32 cellular contexts compared by ENCODE assay signal in the genomic region with DNA sequence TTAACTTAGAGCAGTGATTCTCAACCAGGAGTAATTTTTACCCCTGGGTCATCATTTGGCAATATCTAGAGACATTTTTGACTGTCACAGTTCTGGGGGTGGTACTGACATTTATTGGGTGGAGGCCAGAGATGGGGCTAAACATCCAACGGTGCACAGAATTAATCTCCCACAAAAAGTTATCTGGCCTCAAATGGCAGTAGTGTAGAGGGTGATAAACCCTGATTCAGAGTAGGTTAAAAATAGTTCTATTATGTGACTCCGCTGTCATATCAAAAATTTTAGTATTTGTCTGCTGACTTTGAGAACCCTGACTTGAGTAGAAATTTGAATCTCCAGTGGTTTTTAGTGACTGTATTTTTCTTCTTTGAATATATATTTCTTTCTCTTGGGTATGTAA.
"Had no signal": no experiment of that assay in that cellular context is flagged by ENCODE, and none has a peak within 500 bp of the region (broad histone marks: within the 10 kb centered on the region; RNA-seq: fewer than 3 reads in every experiment).

No MANE protein-coding gene starts in this region.

- DNase-seq: activated CD4-positive, alpha-beta T cell treated with anti-CD3 and anti-CD28 coated beads for 36 hours; activated CD4-positive, alpha-beta T cell treated with anti-CD3 and anti-CD28 coated beads, Interleukin-2, amount 10 ng/mL, durations not matched to agents 7 days and 5 days; activated CD4-positive, alpha-beta T cell treated with anti-CD3 and anti-CD28 coated beads, Interleukin-2, amount 50 U/mL, for 48 hours; activated CD8-positive, alpha-beta T cell treated with anti-CD3 and anti-CD28 coated beads, Interleukin-2, amount 10 ng/mL, durations not matched to agents 7 days and 5 days; activated gamma-delta T cell treated with Interleukin-2 at 50 U/mL for 16 hours; activated naive CD4-positive, alpha-beta T cell treated with anti-CD3 and anti-CD28 coated beads for 36 hours; activated naive CD8-positive, alpha-beta T cell treated with anti-CD3 and anti-CD28 coated beads, Interleukin-2, amount 50 U/mL, for 24 hours; activated T-cell treated with anti-CD3 and anti-CD28 coated beads, Interleukin-2, amount 50 U/mL, for 24 hours; anterior cingulate cortex; MM.1S; MV-4-11; NCI-H1092; NCI-H1436 treated with DMSO at 0.1 percent for 48 hours; NCI-H1694 treated with DMSO at 0.1 percent for 48 hours; NCI-H2029; NCI-H345; NCI-H524 treated with DMSO at 0.1 percent for 48 hours; PC-3; Peyer's patch; RPMI8226; SW 1271; T-helper 1 cell; T-helper 2 cell; T-helper 9 cell had no signal

- FAIRE-seq: bronchial epithelial cell had no signal

- H3K9me3 Mint-ChIP-seq: activated CD4-positive, alpha-beta T cell treated with anti-CD3 and anti-CD28 coated beads, Interleukin-2, amount 10 ng/mL, durations not matched to agents 7 days and 5 days; activated naive CD4-positive, alpha-beta T cell treated with anti-CD3 and anti-CD28 coated beads for 36 hours; activated naive CD8-positive, alpha-beta T cell treated with anti-CD3 and anti-CD28 coated beads, Interleukin-2, amount 50 U/mL, for 24 hours; activated T-cell treated with anti-CD3 and anti-CD28 coated beads, Interleukin-2, amount 50 U/mL, for 24 hours; activated T-helper 1 cell treated with anti-CD3 and anti-CD28 coated beads, Interleukin-12 subunit alpha, Interleukin-12 subunit beta, Interleukin-2, Interleukin-4 antibody, amounts not matched to agents 30 ng/mL and 10 ng/mL and 1 ng/mL, durations not matched to agents 14 hours and 24 hours and 36 hours; central memory CD8-positive, alpha-beta T cell; WTC11 had no signal

- H3K27ac ChIP-seq: KMS-11, Peyer's patch had no signal

- H3K4me1 ChIP-seq: Peyer's patch had no signal

- H3K4me3 Mint-ChIP-seq: activated CD4-positive, alpha-beta T cell treated with anti-CD3 and anti-CD28 coated beads for 36 hours; activated CD4-positive, alpha-beta T cell treated with anti-CD3 and anti-CD28 coated beads, Interleukin-2, amount 10 ng/mL, durations not matched to agents 7 days and 5 days; activated CD8-positive, alpha-beta T cell treated with anti-CD3 and anti-CD28 coated beads, Interleukin-2, amount 10 ng/mL, durations not matched to agents 7 days and 5 days; activated naive CD4-positive, alpha-beta T cell treated with anti-CD3 and anti-CD28 coated beads for 36 hours; activated naive CD8-positive, alpha-beta T cell; activated naive CD8-positive, alpha-beta T cell treated with anti-CD3 and anti-CD28 coated beads, Interleukin-2, amount 50 U/mL, for 24 hours; activated T-cell treated with anti-CD3 and anti-CD28 coated beads, Interleukin-2, amount 50 U/mL, for 24 hours; activated T-helper 1 cell treated with anti-CD3 and anti-CD28 coated beads, Interleukin-12 subunit alpha, Interleukin-12 subunit beta, Interleukin-2, Interleukin-4 antibody, amounts not matched to agents 30 ng/mL and 10 ng/mL and 1 ng/mL, durations not matched to agents 14 hours and 24 hours and 36 hours; brain; central memory CD8-positive, alpha-beta T cell; WTC11 had no signal

- H3K27me3 ChIP-seq: Peyer's patch had no signal

- H3K4me3 ChIP-seq: Peyer's patch had no signal

- ATAC-seq: activated CD4-positive, alpha-beta T cell treated with anti-CD3 and anti-CD28 coated beads for 36 hours; activated CD4-positive, CD25-positive, alpha-beta regulatory T cell treated with anti-CD3 and anti-CD28 coated beads, Interleukin-2, amount 50 U/mL, for 24 hours; activated CD8-positive, alpha-beta T cell treated with anti-CD3 and anti-CD28 coated beads, Interleukin-2, amount 10 ng/mL, durations not matched to agents 7 days and 5 days; activated naive CD8-positive, alpha-beta T cell treated with anti-CD3 and anti-CD28 coated beads, Interleukin-2, amount 50 U/mL, for 24 hours; PC-3; WTC11 had no signal

- H3K27me3 Mint-ChIP-seq: activated CD4-positive, alpha-beta T cell treated with anti-CD3 and anti-CD28 coated beads for 36 hours; activated CD4-positive, alpha-beta T cell treated with anti-CD3 and anti-CD28 coated beads, Interleukin-2, amount 10 ng/mL, durations not matched to agents 7 days and 5 days; activated naive CD8-positive, alpha-beta T cell; activated naive CD8-positive, alpha-beta T cell treated with anti-CD3 and anti-CD28 coated beads, Interleukin-2, amount 50 U/mL, for 24 hours; activated T-cell treated with anti-CD3 and anti-CD28 coated beads, Interleukin-2, amount 50 U/mL, for 24 hours; brain; central memory CD8-positive, alpha-beta T cell had no signal

- H3K9ac ChIP-seq: KMS-11 had no signal

- H3K9me3 ChIP-seq: Peyer's patch had no signal

- H3K4me2 ChIP-seq: KMS-11 had no signal

- H3K4me1 Mint-ChIP-seq: activated CD4-positive, alpha-beta T cell treated with anti-CD3 and anti-CD28 coated beads for 36 hours; activated CD4-positive, alpha-beta T cell treated with anti-CD3 and anti-CD28 coated beads, Interleukin-2, amount 10 ng/mL, durations not matched to agents 7 days and 5 days; activated naive CD8-positive, alpha-beta T cell treated with anti-CD3 and anti-CD28 coated beads, Interleukin-2, amount 50 U/mL, for 24 hours; central memory CD8-positive, alpha-beta T cell; WTC11 had no signal

- H3K27ac Mint-ChIP-seq: activated CD4-positive, alpha-beta T cell treated with anti-CD3 and anti-CD28 coated beads for 36 hours; activated CD4-positive, alpha-beta T cell treated with anti-CD3 and anti-CD28 coated beads, Interleukin-2, amount 10 ng/mL, durations not matched to agents 7 days and 5 days; activated CD8-positive, alpha-beta T cell treated with anti-CD3 and anti-CD28 coated beads, Interleukin-2, amount 10 ng/mL, durations not matched to agents 7 days and 5 days; activated naive CD4-positive, alpha-beta T cell treated with anti-CD3 and anti-CD28 coated beads for 36 hours; activated naive CD8-positive, alpha-beta T cell; activated naive CD8-positive, alpha-beta T cell treated with anti-CD3 and anti-CD28 coated beads, Interleukin-2, amount 50 U/mL, for 24 hours; activated T-cell treated with anti-CD3 and anti-CD28 coated beads, Interleukin-2, amount 50 U/mL, for 24 hours; activated T-helper 1 cell treated with anti-CD3 and anti-CD28 coated beads, Interleukin-12 subunit alpha, Interleukin-12 subunit beta, Interleukin-2, Interleukin-4 antibody, amounts not matched to agents 30 ng/mL and 10 ng/mL and 1 ng/mL, durations not matched to agents 14 hours and 24 hours and 36 hours; WTC11 had no signal
